ENCODE assay signal across 8 cellular contexts in genomic region chr6:156720739-156721714, GRCh38. TPM values are rescaled to one million over a fixed set of nuclear protein-coding genes. Genes with fewer than 3 reads are reported as not detected.
DNase-seq lines count a peak whose midpoint lies in the region; ATAC-seq and TF ChIP-seq lines count a peak whose summit lies in the region.

No MANE protein-coding gene starts in this region.

- TF ChIP-seq POLR2A in tibial nerve (IDR thresholded peaks at IDR 0.05), result no peak

- H3K36me3 Mint-ChIP-seq in CD14-positive monocyte, result peaks cover 0 to 2% of the 10 kb centered on the region in 2 donors

- TF ChIP-seq CTCF in CD14-positive monocyte (IDR thresholded peaks at IDR 0.05) (no peak), tibial nerve (IDR thresholded peaks at IDR 0.05) (no peak)

- H3K27me3 Mint-ChIP-seq in CD14-positive monocyte (ENCODE audit: low read depth in 3 of 3), result peaks cover 0 to 5% (median 0%) of the 10 kb centered on the region in 3 donors

- peak overlapping the region in 6 of 7 donors; percentile 9 to 86 (median 76) for H3K27ac Mint-ChIP-seq in CD14-positive monocyte

- POLR2A ChIA-PET in HEK293T (lab: Yijun Ruan, JAX), result no interaction called here

- H3K9me3 Mint-ChIP-seq in CD14-positive monocyte, result peaks cover 0 to 6% (median 2%) of the 10 kb centered on the region in 7 donors

- 58 to 61% methylated on average over 16 of the region's 16 CpGs for WGBS in tibial nerve, 2 donors

- CTCF ChIA-PET in HEK293T (lab: Yijun Ruan, JAX), result interaction anchor here (1.0 kb wide), 1 partner anchor 102 kb away, joined by 3 read pairs; no protein-coding TSS in a partner anchor

- H3K9me3 ChIP-seq in tibial nerve, result no peaks in the 10 kb centered on the region

- peak overlapping the region; percentile 78 to 96 (median 84) for H3K27ac ChIP-seq in tibial nerve

- ATAC-seq in GM19395 (IDR thresholded peaks at IDR 0.05; ENCODE audit: unreplicated experiment) (peak; percentile 66), HG03457 (IDR thresholded peaks at IDR 0.05; ENCODE audit: unreplicated experiment) (peak; percentile 42), left lobe of liver (peak; percentile 58)

- DNase-seq in CD14-positive monocyte (ENCODE audit: low spot score), result no peak
- peak; percentile 19 for DNase-seq in astrocyte of the hippocampus (ENCODE audit: low read depth, low spot score)
- peak; percentile 80 for DNase-seq in left lobe of liver (ENCODE audit: low spot score)
- DNase-seq in tibial nerve (ENCODE audit: low spot score in 2 of 2), result no peak
- no peak for DNase-seq in HEK293T (ENCODE audit: extremely low spot score)
- no peak for DNase-seq in activated CD4-positive, alpha-beta T cell treated with anti-CD3 and anti-CD28 coated beads, Interleukin-2, amount 50 U/mL, for 48 hours

- H3K4me3 Mint-ChIP-seq in CD14-positive monocyte, result peak overlapping the region in 1 of 2 donors; percentile 89

- peak in 1 of 2 donors; percentile 14 for TF ChIP-seq EP300 in tibial nerve (IDR thresholded peaks at IDR 0.05)

- H3K36me3 ChIP-seq in tibial nerve, result no peaks in the 10 kb centered on the region

- no peaks in the 10 kb centered on the region for H3K27me3 ChIP-seq in tibial nerve

- peaks cover 23% of the 10 kb centered on the region for H3K4me1 Mint-ChIP-seq in CD14-positive monocyte

- intact Hi-C loops in CD14-positive monocyte (cut with micrococcal nuclease), result loop anchor here in 1 of 2 donors (10.0 kb wide), 1 partner anchor 54 kb away; the partner anchor contains the start of gene ARID1B

- no peak overlapping the region for H3K4me3 ChIP-seq in tibial nerve

- H3K4me1 ChIP-seq in tibial nerve, result peaks cover 0 to 26% (median 10%) of the 10 kb centered on the region in 4 donors

TF ChIP-seq in HEK293T, 16 proteins besides CTCF, POLR2A, EP300 and RAD21:
- TF ChIP-seq LEF1 (IDR thresholded peaks at IDR 0.05; ENCODE audit: borderline replicate concordance) (no peak), PKNOX1 (IDR thresholded peaks at IDR 0.05) (no peak), BHLHE40 (IDR thresholded peaks at IDR 0.05; ENCODE audit: borderline replicate concordance) (no peak), L3MBTL2 (conservative IDR thresholded peaks at IDR 0.05) (no peak), FOXM1 (IDR thresholded peaks at IDR 0.05; ENCODE audit: borderline replicate concordance) (no peak), FOXA1 (IDR thresholded peaks at IDR 0.05) (no peak), HDGF (IDR thresholded peaks at IDR 0.05; ENCODE audit: borderline replicate concordance) (no peak), SUZ12 (IDR thresholded peaks at IDR 0.05) (no peak), ARNT (IDR thresholded peaks at IDR 0.05) (no peak), ZNF384 (IDR thresholded peaks at IDR 0.05) (no peak), CTBP1 (IDR thresholded peaks at IDR 0.05; ENCODE audit: borderline replicate concordance) (no peak)

RNA-seq across cellular contexts. Expression of gene ARID1B, which starts 56.2 kb away (rescaled TPM):
- polyA plus RNA-seq in CD14-positive monocyte, result 1 to 10 TPM; 3.2 to 3.8 TPM
- total RNA-seq in left lobe of liver (26.4 TPM), tibial nerve (100 to 1,000 TPM in 3 of 4 donors, 10 to 100 TPM in 1; 91.5 to 123 (median 110) TPM)

Comparison
In these comparisons a context has a peak if more than half of its experiments do, and no peak if none do; other contexts are left out.
1. DNase-seq: peak in astrocyte of the hippocampus (single experiment) and left lobe of liver (single experiment); none in CD14-positive monocyte (single experiment), tibial nerve (0 of 2), HEK293T (single experiment) and activated CD4-positive, alpha-beta T cell treated with anti-CD3 and anti-CD28 coated beads, Interleukin-2, amount 50 U/mL, for 48 hours (0 of 2).
2. Peak in every context shown above with its lines, with median percentiles within 50 percentile points of each other: ATAC-seq.